In the genomic region with DNA sequence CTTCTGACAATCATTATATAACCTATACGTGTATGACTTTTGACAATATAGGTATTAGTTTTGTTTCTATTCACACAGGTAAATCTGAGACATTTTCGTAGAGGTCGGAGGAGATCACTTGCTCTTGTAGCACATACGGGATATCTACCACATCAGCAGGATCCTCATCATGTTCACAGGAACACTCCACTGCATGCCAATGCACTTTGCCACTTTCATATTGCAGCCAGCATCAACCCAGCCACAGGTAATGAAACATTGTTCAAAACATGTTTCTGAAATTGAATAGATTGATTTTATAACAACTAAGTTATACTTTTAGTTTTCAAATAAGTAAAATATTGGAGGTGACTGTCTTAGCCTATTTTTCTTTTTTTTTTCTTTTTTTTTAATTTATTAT, we compare ENCODE assay signal across 23 cellular contexts.
"Had no signal": no experiment of that assay in that cellular context is flagged by ENCODE, and none has a peak within 500 bp of the region (broad histone marks: within the 10 kb centered on the region; RNA-seq: fewer than 3 reads in every experiment).

No MANE protein-coding gene starts in this region.

- H3K27ac ChIP-seq: HL-60, SJSA1, SK-N-MC had no signal

- DNase-seq: KBM-7, NCI-H1092, NCI-H1105 treated with DMSO at 0.1 percent for 48 hours, NCI-H1417 treated with DMSO at 0.1 percent for 48 hours, NCI-H146, NCI-H1694 treated with DMSO at 0.1 percent for 48 hours, NCI-H1930, NCI-H2081, NCI-H2107, NCI-H226, NCI-H446, NCI-H510A, NCI-H524 treated with DMSO at 0.1 percent for 48 hours, NCI-H69, NCI-H774, Right ventricle myocardium superior, RPMI8226, SIG-M5 had no signal

- H3K4me1 ChIP-seq: SJSA1 had no signal

- H3K9me3 ChIP-seq: SJSA1 had no signal

- FAIRE-seq: HTR-8/SVneo, RCC 7860 had no signal

- H3K4me3 ChIP-seq: SJSA1, SK-N-MC had no signal
